ENCODE assay signal across 8 cellular contexts in genomic region chr7:44796034-44796503, GRCh38. TPM values are rescaled to one million over a fixed set of nuclear protein-coding genes. Genes with fewer than 3 reads are reported as not detected.
A peak's percentile ranks its signal among the peaks of the same experiment; 100 is the strongest.
DNase-seq lines count a peak whose midpoint lies in the region; ATAC-seq, FAIRE-seq and TF ChIP-seq lines count a peak whose summit lies in the region.

No MANE protein-coding gene starts in this region.

- peak overlapping the region; percentile 53 for H3K27ac Mint-ChIP-seq in astrocyte (ENCODE audit: unreplicated experiment)

- no CpG with 5 or more reads among the region's 59 CpGs for WGBS in iPS DF 6.9 (ENCODE audit: insufficient coverage, insufficient read length)

- intact Hi-C loops in A673 (cut with micrococcal nuclease; ENCODE audit: unreplicated experiment) = loop anchor here (1.0 to 5.0 kb wide), 3 partner anchors 48 to 214 kb away; partner anchors contain the start of genes OGDH, TMED4 and ZMIZ2

- BruUV-seq in A673 (replicated peaks; lab: Mats Ljungman, UMichigan) = no TSS peak

- H3K9me3 ChIP-seq in A673 (ENCODE audit: low read depth, low read length, poor library complexity, severe bottlenecking) (no peaks in the 10 kb centered on the region), astrocyte (ENCODE audit: insufficient read depth, low read depth, low read length) (no peaks in the 10 kb centered on the region), iPS DF 6.9 (ENCODE audit: control insufficient read depth, insufficient read depth, low read length) (no peaks in the 10 kb centered on the region)

- peaks cover 46% of the 10 kb centered on the region for H3K79me2 ChIP-seq in astrocyte (ENCODE audit: insufficient read depth, low read length)

- peaks cover 41% of the 10 kb centered on the region for H4K20me1 ChIP-seq in astrocyte (ENCODE audit: insufficient read depth, low read length)

- DNase-seq in A673 (ENCODE audit: low spot score) = no peak
- DNase-seq in GM12864 (ENCODE audit: low read depth) = peak; percentile 33
- peak; percentile 70 to 89 for DNase-seq in NCI-H446 (lab: John Stamatoyannopoulos, UW)
- peak; percentile 25 for DNase-seq in astrocyte (ENCODE audit: low read depth)
- no peak for DNase-seq in iPS DF 6.9 (ENCODE audit: low read depth, low spot score)
- DNase-seq in ureter (ENCODE audit: low spot score) = no peak

- FAIRE-seq in astrocyte (lab: Jason Lieb, UNC) = no peak

- TF ChIP-seq CTCF in A673 (conservative IDR thresholded peaks at IDR 0.05; ENCODE audit: low read depth, low read length) = no peak
- no peak for TF ChIP-seq CTCF in GM12864 (IDR thresholded peaks at IDR 0.05; ENCODE audit: low read depth, low read length, missing control alignments)
- TF ChIP-seq CTCF in astrocyte (IDR thresholded peaks at IDR 0.05; ENCODE audit: insufficient read depth, low read depth, low read length) = no peak

- H3K27me3 Mint-ChIP-seq in astrocyte (ENCODE audit: low read depth, unreplicated experiment) = no peaks in the 10 kb centered on the region

- H3K4me3 Mint-ChIP-seq in astrocyte (ENCODE audit: unreplicated experiment) = peak overlapping the region; percentile 89

- no peaks in the 10 kb centered on the region for H3K9me3 Mint-ChIP-seq in astrocyte (ENCODE audit: unreplicated experiment)

- H3K4me1 Mint-ChIP-seq in astrocyte (ENCODE audit: low read depth, unreplicated experiment) = peaks cover 18% of the 10 kb centered on the region

- H3K27me3 ChIP-seq in A673 (replicated peaks; ENCODE audit: insufficient read depth, low read depth, low read length, poor library complexity) = no peaks in the 10 kb centered on the region
- no peaks in the 10 kb centered on the region for H3K27me3 ChIP-seq in astrocyte (ENCODE audit: insufficient read depth, low read length)
- no peaks in the 10 kb centered on the region for H3K27me3 ChIP-seq in iPS DF 6.9 (ENCODE audit: control insufficient read depth, insufficient read depth, low read length)

- H3K27ac ChIP-seq in A673 (ENCODE audit: low read depth, low read length, poor library complexity, severe bottlenecking) (peak overlapping the region; percentile 99), astrocyte (ENCODE audit: low read depth, low read length) (peak overlapping the region; percentile 98), iPS DF 6.9 (ENCODE audit: low read length) (no peak overlapping the region), skin epidermis (peak overlapping the region in 20 of 21 experiments; percentile 83 to 100 (median 99))

- peaks cover 9% of the 10 kb centered on the region for H3K36me3 Mint-ChIP-seq in astrocyte (ENCODE audit: low read depth, unreplicated experiment)

- H3K4me3 ChIP-seq in A673 (ENCODE audit: low read depth, low read length, poor library complexity, severe bottlenecking) = peak overlapping the region; percentile 64
- H3K4me3 ChIP-seq in GM12864 (ENCODE audit: low read depth, low read length) = peak overlapping the region; percentile 69
- peak overlapping the region; percentile 78 for H3K4me3 ChIP-seq in astrocyte (ENCODE audit: insufficient read depth, low read depth, low read length)
- peak overlapping the region; percentile 85; the same call in 1 of the 2 replicates for H3K4me3 ChIP-seq in iPS DF 6.9 (ENCODE audit: low read length)
- peak overlapping the region; percentile 60 to 93 (median 79) for H3K4me3 ChIP-seq in skin epidermis

- H3K4me2 ChIP-seq in astrocyte (ENCODE audit: low read length) = peak overlapping the region; percentile 88

- POLR2A ChIA-PET in A673 (lab: Charles Lee; ENCODE audit: low non-redundant PET) = no interaction called here

- CTCF ChIA-PET in A673 (lab: Charles Lee) = no interaction called here

- peak overlapping the region; percentile 92 for H2AFZ ChIP-seq in astrocyte (ENCODE audit: low read depth, low read length)

- H3K4me1 ChIP-seq in A673 (ENCODE audit: insufficient read depth, low read length, poor library complexity, severe bottlenecking) (peaks cover 18% of the 10 kb centered on the region), astrocyte (ENCODE audit: insufficient read depth, low read length) (peaks cover 22% of the 10 kb centered on the region), iPS DF 6.9 (ENCODE audit: control insufficient read depth, insufficient read depth, low read length) (no peaks in the 10 kb centered on the region)

- peaks cover 37% of the 10 kb centered on the region for H3K36me3 ChIP-seq in A673 (ENCODE audit: insufficient read depth, low read length, poor library complexity, severe bottlenecking)
- peaks cover 24% of the 10 kb centered on the region for H3K36me3 ChIP-seq in astrocyte (ENCODE audit: insufficient read depth, low read length)
- H3K36me3 ChIP-seq in iPS DF 6.9 (ENCODE audit: control insufficient read depth, insufficient read depth, low read length) = peaks cover 18% of the 10 kb centered on the region; the same call in 1 of the 2 replicates

- peak overlapping the region; percentile 100 for H3K9ac ChIP-seq in astrocyte (ENCODE audit: low read length)

- ATAC-seq in HG02943 (IDR thresholded peaks at IDR 0.05; ENCODE audit: low read depth, unreplicated experiment) = peak; percentile 29

RNA-seq across cellular contexts. Expression of gene PPIA, which starts 0.4 kb away (rescaled TPM):
- total RNA-seq in A673 (2021) = 2,816 and 3,047 TPM in 2 replicates
- total RNA-seq in astrocyte = 1,461 and 1,628 TPM in 2 replicates
- total RNA-seq in ureter = 1,153 TPM

RNA-seq across cellular contexts. Expression of gene ZMIZ2, which starts 47.4 kb away (rescaled TPM):
- total RNA-seq in A673 (2021) (108 and 114 TPM in 2 replicates), astrocyte (62.5 and 76.8 TPM in 2 replicates), ureter (116 TPM)

RNA-seq across cellular contexts. Expression of gene H2AZ2, which starts 51.8 kb away (rescaled TPM):
- total RNA-seq in A673 (2021) = 272 and 291 TPM in 2 replicates
- 93.4 and 105 TPM in 2 replicates for total RNA-seq in astrocyte
- total RNA-seq in ureter = 104 TPM

Comparison
In these comparisons a context has a peak if more than half of its experiments do, and no peak if none do; other contexts are left out.
1. DNase-seq: peak in GM12864 (single experiment), NCI-H446 (2 of 2) and astrocyte (single experiment); none in A673 (single experiment), iPS DF 6.9 (single experiment) and ureter (single experiment).
2. Peak in every context shown above with its lines, with median percentiles within 50 percentile points of each other: H3K4me3 ChIP-seq.